Comparison of ENCODE assay signal across 8 cellular contexts in the genomic region with DNA sequence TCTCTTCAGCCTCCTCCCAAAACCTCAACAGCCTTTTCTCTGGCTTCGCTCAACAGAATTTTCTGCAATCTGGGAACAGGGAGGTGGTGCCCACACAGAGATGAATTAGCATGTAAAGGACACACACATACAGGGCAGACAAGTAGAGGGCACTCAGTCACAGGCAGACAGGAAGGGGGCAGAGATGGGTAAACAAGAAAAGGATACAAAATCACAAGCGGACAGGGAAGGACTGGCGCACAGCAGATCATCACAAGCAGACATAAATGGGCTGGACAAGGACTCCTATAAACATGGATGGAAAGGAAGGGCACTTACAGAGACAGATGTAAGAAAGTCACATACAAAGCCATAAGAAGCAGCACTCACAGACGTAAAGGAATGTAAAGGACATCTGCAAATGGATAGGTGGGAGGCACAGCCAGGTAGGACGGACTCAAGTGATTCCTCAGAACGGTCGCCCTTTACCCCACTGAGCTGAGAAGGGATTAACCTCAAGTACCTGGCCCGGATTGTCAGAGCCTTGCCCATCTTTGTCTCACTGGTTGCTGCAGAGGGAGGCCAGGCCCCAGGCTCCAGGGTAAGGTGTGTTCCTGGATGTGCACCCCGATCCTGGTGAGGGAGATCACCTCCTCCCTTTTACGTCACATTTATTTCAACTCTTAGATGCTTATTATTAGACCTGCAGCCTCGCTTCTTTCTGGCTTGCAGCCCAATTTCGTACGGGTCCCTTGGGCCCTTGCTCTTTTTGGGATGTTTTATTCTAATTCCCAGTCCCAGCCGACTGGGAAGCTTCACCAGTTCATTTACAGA. TPM values are rescaled to one million over a fixed set of nuclear protein-coding genes. Genes with fewer than 3 reads are reported as not detected.
A peak's percentile ranks its signal among the peaks of the same experiment; 100 is the strongest.
DNase-seq lines count a peak whose midpoint lies in the region; ATAC-seq and TF ChIP-seq lines count a peak whose summit lies in the region.

No MANE protein-coding gene starts in this region.

- peak overlapping the region; percentile 85 to 96 (median 89) for H3K9ac ChIP-seq in skeletal muscle tissue (ENCODE audit: low read depth in 1 of 3, low read length in 3 of 3)

- WGBS in heart right ventricle, 2 donors = 5 to 6% methylated on average over 14 of the region's 14 CpGs

- H3K9me3 ChIP-seq in SJSA1 (replicated peaks) (no peaks in the 10 kb centered on the region), heart right ventricle (no peaks in the 10 kb centered on the region), skeletal muscle tissue (ENCODE audit: control insufficient read depth in 3 of 3, low read length in 3 of 3) (no peaks in the 10 kb centered on the region)

- intact Hi-C loops in heart right ventricle (cut with DNase I) = loop anchor here in 7 of 10 donors (1.0 to 5.0 kb wide), 9 partner anchors 14 to 89 kb away; a partner anchor contains a TSS

- TF ChIP-seq CTCF in heart right ventricle (IDR thresholded peaks at IDR 0.05) = no peak

- H3K27me3 ChIP-seq in SJSA1 (replicated peaks) (no peaks in the 10 kb centered on the region), heart right ventricle (no peaks in the 10 kb centered on the region), skeletal muscle tissue (ENCODE audit: control insufficient read depth in 3 of 3, insufficient read depth in 3 of 3, low read length in 3 of 3) (no peaks in the 10 kb centered on the region)

- H3K4me3 ChIP-seq in SJSA1 (peak overlapping the region; percentile 62), heart right ventricle (peak overlapping the region; percentile 54 to 99 (median 92)), skeletal muscle tissue (ENCODE audit: low read length in 3 of 3) (peak overlapping the region; percentile 87 to 98 (median 91))

- peaks cover 20% of the 10 kb centered on the region for H3K4me1 ChIP-seq in SJSA1 (replicated peaks)
- peaks cover 12 to 45% (median 39%) of the 10 kb centered on the region in 9 donors for H3K4me1 ChIP-seq in heart right ventricle
- H3K4me1 ChIP-seq in skeletal muscle tissue (ENCODE audit: control insufficient read depth in 3 of 3, insufficient read depth in 3 of 3, low read length in 3 of 3) = peaks cover 30 to 45% (median 35%) of the 10 kb centered on the region in 3 donors

- DNase-seq in NCI-H2171 treated with DMSO at 0.1 percent for 48 hours (lab: John Stamatoyannopoulos, UW) (peak; percentile 50), NCI-H2171 (lab: John Stamatoyannopoulos, UW) (no peak), SJSA1 (ENCODE audit: low read depth in 1 of 2, low spot score in 2 of 2) (peak in 1 of 2 experiments; percentile 34), heart right ventricle (peak in 1 of 2 donors; percentile 37), NCI-H446 treated with DMSO at 0.1 percent for 48 hours (lab: John Stamatoyannopoulos, UW) (no peak), cerebellum (ENCODE audit: low spot score) (no peak)

- peaks cover 24% of the 10 kb centered on the region for H3K36me3 ChIP-seq in SJSA1
- H3K36me3 ChIP-seq in heart right ventricle = peaks cover 0 to 17% (median 0%) of the 10 kb centered on the region in 9 donors
- peaks cover 0 to 14% (median 0%) of the 10 kb centered on the region in 3 donors for H3K36me3 ChIP-seq in skeletal muscle tissue (ENCODE audit: control insufficient read depth in 3 of 3, insufficient read depth in 3 of 3, low read length in 3 of 3)

- H3K27ac ChIP-seq in SJSA1 (peak overlapping the region; percentile 31), heart right ventricle (peak overlapping the region; percentile 85 to 98 (median 94)), skeletal muscle tissue (ENCODE audit: low read depth, low read length) (peak overlapping the region; percentile 97)

- ATAC-seq in HG02870 (IDR thresholded peaks at IDR 0.05; ENCODE audit: unreplicated experiment) = peak; percentile 10
- ATAC-seq in heart right ventricle = peak in 6 of 8 donors; percentile 5 to 30 (median 16)

RNA-seq across cellular contexts. Expression of a gene that starts 0.8 kb away (rescaled TPM):
- 36.9 and 37.3 TPM in 2 replicates for total RNA-seq in SJSA1 (2014; rRNA removed; shearing (Covaris generic))
- total RNA-seq in heart right ventricle = 10 to 100 TPM; 32.1 to 56.9 (median 44.2) TPM
- 10 to 100 TPM; 40.6 to 53.4 TPM for polyA plus RNA-seq in heart right ventricle
- total RNA-seq in skeletal muscle tissue = 9.9 TPM
- 27.3 TPM for total RNA-seq in cerebellum

RNA-seq across cellular contexts. Expression of a gene that starts 15.0 kb away (rescaled TPM):
- 324 and 387 TPM in 2 replicates for total RNA-seq in SJSA1 (2014; rRNA removed; shearing (Covaris generic))
- 100 to 1,000 TPM; 135 to 202 (median 148) TPM for total RNA-seq in heart right ventricle
- 100 to 1,000 TPM in 1 of 2 donors, 10 to 100 TPM in 1; 69.8 to 126 TPM for polyA plus RNA-seq in heart right ventricle
- 61.6 TPM for total RNA-seq in skeletal muscle tissue
- 58.7 TPM for total RNA-seq in cerebellum

RNA-seq across cellular contexts. Expression of a gene that starts 25.6 kb away (rescaled TPM):
- total RNA-seq in SJSA1 (2014; rRNA removed; shearing (Covaris generic)) = 70.0 and 126 TPM in 2 replicates
- total RNA-seq in heart right ventricle (100 to 1,000 TPM in 2 of 10 donors, 10 to 100 TPM in 8; 70.3 to 105 (median 86.7) TPM), skeletal muscle tissue (36.5 TPM), cerebellum (13.8 TPM)
- 100 to 1,000 TPM; 157 to 250 TPM for polyA plus RNA-seq in heart right ventricle

RNA-seq across cellular contexts. Expression of a gene that starts 37.9 kb away (rescaled TPM):
- total RNA-seq in SJSA1 (2014; rRNA removed; shearing (Covaris generic)) = 13.8 and 21.5 TPM in 2 replicates
- total RNA-seq in heart right ventricle = 10 to 100 TPM; 10.5 to 17.5 (median 15.2) TPM
- polyA plus RNA-seq in heart right ventricle = 10 to 100 TPM in 1 of 2 donors, 1 to 10 TPM in 1; 5.7 to 11.3 TPM
- total RNA-seq in skeletal muscle tissue = 5.2 TPM
- total RNA-seq in cerebellum = 12.0 TPM

RNA-seq across cellular contexts. Expression of a gene that starts 38.2 kb away (rescaled TPM):
- total RNA-seq in SJSA1 (2014; rRNA removed; shearing (Covaris generic)) = 6.4 and 6.5 TPM in 2 replicates
- total RNA-seq in heart right ventricle (10 to 100 TPM; 12.8 to 18.8 (median 15.2) TPM), skeletal muscle tissue (4.2 TPM), cerebellum (7.9 TPM)
- polyA plus RNA-seq in heart right ventricle = 10 to 100 TPM; 17.0 to 45.2 TPM

Comparison
In these comparisons a context has a peak if more than half of its experiments do, and no peak if none do; other contexts are left out.
1. H3K27ac ChIP-seq: peak in every context shown above with its lines; median percentile 97 in skeletal muscle tissue; 94 in heart right ventricle; 31 in SJSA1.